In genomic region chr4:111937368-111937767, GRCh38 we compare ENCODE assay signal across 8 cellular contexts.
DNase-seq lines count a peak whose midpoint lies in the region; ATAC-seq, FAIRE-seq and TF ChIP-seq lines count a peak whose summit lies in the region.

No MANE protein-coding gene starts in this region.

- peak; percentile 35 for TF ChIP-seq CTCF in BJ (IDR thresholded peaks at IDR 0.05; ENCODE audit: insufficient read depth, low read depth, low read length)
- peak in 2 of 3 experiments; percentile 11 to 24 for TF ChIP-seq CTCF in keratinocyte (optimal IDR thresholded peaks at IDR 0.05 in 1 of 3, IDR thresholded peaks at IDR 0.05 in 1 of 3, conservative IDR thresholded peaks at IDR 0.05 in 1 of 3; ENCODE audit: extremely low read depth in 1 of 3, insufficient read depth in 2 of 3, low read length in 3 of 3)
- TF ChIP-seq CTCF in uterus (IDR thresholded peaks at IDR 0.05), result peak in 1 of 4 experiments; percentile 28

- ATAC-seq in GM19328 (IDR thresholded peaks at IDR 0.05; ENCODE audit: unreplicated experiment) (peak; percentile 91), HG03432 (IDR thresholded peaks at IDR 0.05; ENCODE audit: unreplicated experiment) (peak; percentile 91)

- H3K9me3 ChIP-seq in keratinocyte (ENCODE audit: control insufficient read depth, low read depth, low read length), result no peaks in the 10 kb centered on the region
- H3K9me3 ChIP-seq in uterus, result no peaks in the 10 kb centered on the region

- POLR2A ChIA-PET in BJ (lab: Charles Lee), result no interaction called here

- H3K36me3 ChIP-seq in BJ (ENCODE audit: control insufficient read depth, insufficient read depth, low read length) (no peaks in the 10 kb centered on the region), keratinocyte (ENCODE audit: control insufficient read depth in 2 of 2, extremely low read depth in 1 of 2, insufficient read depth in 2 of 2, low read length in 2 of 2) (no peaks in the 10 kb centered on the region), uterus (no peaks in the 10 kb centered on the region)

- H3K9me1 ChIP-seq in keratinocyte (ENCODE audit: control insufficient read depth, extremely low read depth, insufficient read depth, low read length), result no peaks in the 10 kb centered on the region

- H3K4me2 ChIP-seq in keratinocyte (ENCODE audit: control insufficient read depth, extremely low read depth, insufficient read depth, low read depth, low read length), result no peak overlapping the region

- FAIRE-seq in keratinocyte (lab: Jason Lieb, UNC), result no peak

- no peak overlapping the region for H2AFZ ChIP-seq in keratinocyte (ENCODE audit: control insufficient read depth, low read length)

- H4K20me1 ChIP-seq in keratinocyte (ENCODE audit: control insufficient read depth, extremely low read depth, insufficient read depth, low read length), result no peaks in the 10 kb centered on the region

- H3K27ac ChIP-seq in keratinocyte (ENCODE audit: control insufficient read depth, insufficient read depth, low read length) (no peak overlapping the region), uterus (no peak overlapping the region)

- CTCF ChIA-PET in BJ (lab: Yijun Ruan, JAX), result interaction anchor here (0.7 kb wide), 1 partner anchor 305 kb away, joined by 3 read pairs; no protein-coding TSS in a partner anchor

- intact Hi-C loops in uterus (cut with DNase I; ENCODE audit: low total_unique reads), result no loop called here

- H3K4me1 ChIP-seq in keratinocyte (ENCODE audit: control insufficient read depth, extremely low read depth, insufficient read depth, low read length) (no peaks in the 10 kb centered on the region), uterus (no peaks in the 10 kb centered on the region)

- TF ChIP-seq POLR2A in uterus (IDR thresholded peaks at IDR 0.05), result no peak

- dilution Hi-C loops in keratinocyte (cut with MboI; ENCODE audit: extremely low pct_ligation_motif_present, low sequenced_read_pairs), result no loop called here

- H3K27me3 ChIP-seq in BJ (ENCODE audit: control insufficient read depth, insufficient read depth, low read length) (peaks cover 2% of the 10 kb centered on the region), keratinocyte (ENCODE audit: control insufficient read depth, extremely low read depth, insufficient read depth, low read length) (no peaks in the 10 kb centered on the region), uterus (no peaks in the 10 kb centered on the region)

- no peaks in the 10 kb centered on the region for H3K79me2 ChIP-seq in keratinocyte (ENCODE audit: control insufficient read depth, insufficient read depth, low read length)

- H3K9ac ChIP-seq in keratinocyte (ENCODE audit: control insufficient read depth, extremely low read depth, insufficient read depth, low read length), result no peak overlapping the region

- DNase-seq in BJ (ENCODE audit: low read depth), result no peak
- peak; percentile 67 for DNase-seq in RKO (ENCODE audit: low spot score)
- DNase-seq in keratinocyte (ENCODE audit: low read depth, low spot score), result no peak
- DNase-seq in T-helper 9 cell, result no peak
- DNase-seq in OCI-M2 (lab: John Stamatoyannopoulos, UW; ENCODE audit: unreplicated experiment), result no peak
- DNase-seq in uterus, result no peak

- H3K4me3 ChIP-seq in BJ (ENCODE audit: low read depth, low read length) (no peak overlapping the region), keratinocyte (ENCODE audit: control insufficient read depth in 2 of 3, extremely low read depth in 1 of 3, insufficient read depth in 2 of 3, low read depth in 1 of 3, low read length in 3 of 3) (no peak overlapping the region), uterus (no peak overlapping the region)
